Comparison of ENCODE assay signal across 12 cellular contexts in the genomic region with DNA sequence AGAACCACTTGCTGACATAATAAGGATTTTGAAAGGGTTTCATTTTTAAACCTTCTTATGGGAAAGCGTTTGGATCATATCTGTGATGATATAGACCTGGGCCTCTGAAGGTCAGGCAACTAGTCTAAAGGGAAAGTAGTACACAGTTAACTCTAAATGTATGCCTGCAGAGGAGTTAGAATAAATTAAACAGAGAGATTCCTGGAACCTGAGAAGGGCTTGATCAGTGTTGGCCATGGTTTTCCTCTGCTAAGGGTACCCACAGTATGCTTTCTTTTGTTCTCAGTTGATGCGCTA. TPM values are rescaled to one million over a fixed set of nuclear protein-coding genes. Genes with fewer than 3 reads are reported as not detected.
A peak's percentile ranks its signal among the peaks of the same experiment; 100 is the strongest.
DNase-seq lines count a peak whose midpoint lies in the region; ATAC-seq and TF ChIP-seq lines count a peak whose summit lies in the region.
"Had no signal": no experiment of that assay in that cellular context is flagged by ENCODE, and none has a peak within 500 bp of the region (broad histone marks: within the 10 kb centered on the region; RNA-seq: fewer than 3 reads in every experiment).

No MANE protein-coding gene starts in this region.

- no peak overlapping the region for H2BK120ac ChIP-seq in IMR-90 (ENCODE audit: low read depth, low read length)

- H3K4me1 ChIP-seq in IMR-90 (ENCODE audit: control insufficient read depth, insufficient read depth, low read length) (peaks cover 3% of the 10 kb centered on the region), colonic mucosa (peaks cover 9% of the 10 kb centered on the region), left lung (peaks cover 7 to 17% of the 10 kb centered on the region in 2 donors), skeletal muscle tissue (ENCODE audit: control insufficient read depth in 3 of 3, insufficient read depth in 3 of 3, low read length in 3 of 3) (peaks cover 20 to 39% (median 30%) of the 10 kb centered on the region in 3 donors)

- H2BK20ac ChIP-seq in IMR-90 (ENCODE audit: low read depth, low read length) = no peak overlapping the region

- H3K23ac ChIP-seq in IMR-90 (ENCODE audit: low read depth, low read length) = no peak overlapping the region

- H3K4me2 ChIP-seq in IMR-90 (ENCODE audit: low read depth, low read length) = peak overlapping the region; percentile 69

- no peak for DNase-seq in IMR-90
- no peak for DNase-seq in colonic mucosa
- DNase-seq in left lung = no peak
- DNase-seq in superior temporal gyrus (ENCODE audit: extremely low spot score) = no peak
- no peak for DNase-seq in SIG-M5 (lab: John Stamatoyannopoulos, UW)
- no peak for DNase-seq in stimulated activated effector memory CD8-positive, alpha-beta T cell treated with anti-CD3 and anti-CD28 coated beads, Interleukin-12 subunit alpha, Interleukin-12 subunit beta, amount 100 ng/mL, for 72 hours (ENCODE audit: low spot score in 2 of 2)
- DNase-seq: effector memory CD4-positive, alpha-beta T cell; NCI-H187 treated with DMSO at 0.1 percent for 48 hours; T-helper 17 cell had no signal

- no peak for TF ChIP-seq POLR2A in IMR-90 (IDR thresholded peaks at IDR 0.05; ENCODE audit: low read depth, low read length)

- H4K5ac ChIP-seq in IMR-90 (ENCODE audit: low read depth, low read length) = no peak overlapping the region

- H3K4me3 ChIP-seq in IMR-90 (ENCODE audit: insufficient read depth, low read depth, low read length) = peak overlapping the region; percentile 15; the same call in 1 of the 2 replicates
- H3K4me3 ChIP-seq in colonic mucosa = no peak overlapping the region
- no peak overlapping the region for H3K4me3 ChIP-seq in left lung
- H3K4me3 ChIP-seq in skeletal muscle tissue (ENCODE audit: low read length in 3 of 3) = peak overlapping the region in 2 of 3 donors; percentile 33 to 59

- POLR2A ChIA-PET in IMR-90 (lab: Charles Lee; ENCODE audit: unreplicated experiment) = no interaction called here

- H3K79me1 ChIP-seq in IMR-90 (ENCODE audit: low read depth in 1 of 2, low read length in 2 of 2) = no peaks in the 10 kb centered on the region

- no peaks in the 10 kb centered on the region for H3K9me3 Mint-ChIP-seq in stimulated activated effector memory CD8-positive, alpha-beta T cell treated with anti-CD3 and anti-CD28 coated beads, Interleukin-12 subunit alpha, Interleukin-12 subunit beta, amount 100 ng/mL, for 72 hours
- H3K9me3 Mint-ChIP-seq: CD14-positive monocyte had no signal

- ATAC-seq in IMR-90 (ENCODE audit: low read depth) = peak; percentile 56
- ATAC-seq in left lung = no peak
- ATAC-seq in GM21786 (IDR thresholded peaks at IDR 0.05; ENCODE audit: unreplicated experiment) = no peak
- no peak for ATAC-seq in stimulated activated effector memory CD8-positive, alpha-beta T cell treated with anti-CD3 and anti-CD28 coated beads, Interleukin-12 subunit alpha, Interleukin-12 subunit beta, amount 100 ng/mL, for 72 hours
- ATAC-seq: T-helper 17 cell had no signal

- H3K9me3 ChIP-seq in IMR-90 (ENCODE audit: control insufficient read depth, insufficient read depth, low read length) = no peaks in the 10 kb centered on the region
- H3K9me3 ChIP-seq in colonic mucosa = no peaks in the 10 kb centered on the region
- no peaks in the 10 kb centered on the region for H3K9me3 ChIP-seq in left lung
- H3K9me3 ChIP-seq in skeletal muscle tissue (ENCODE audit: control insufficient read depth in 3 of 3, low read length in 3 of 3) = no peaks in the 10 kb centered on the region

- H3K27ac ChIP-seq in IMR-90 (ENCODE audit: insufficient read depth, low read length) (no peak overlapping the region), colonic mucosa (peak overlapping the region; percentile 34), left lung (peak overlapping the region; percentile 74 to 79), skeletal muscle tissue (ENCODE audit: low read depth, low read length) (peak overlapping the region; percentile 66)

- peaks cover 47% of the 10 kb centered on the region for H3K36me3 Mint-ChIP-seq in stimulated activated effector memory CD8-positive, alpha-beta T cell treated with anti-CD3 and anti-CD28 coated beads, Interleukin-12 subunit alpha, Interleukin-12 subunit beta, amount 100 ng/mL, for 72 hours

- dilution Hi-C loops in IMR-90 (cut with HindIII; ENCODE audit: low sequenced_read_pairs, unreplicated experiment) = no loop called here

- H4K20me1 ChIP-seq in IMR-90 (ENCODE audit: insufficient read depth, low read length) = no peaks in the 10 kb centered on the region; the same call in 1 of the 2 replicates

- intact Hi-C loops in IMR-90 (cut with micrococcal nuclease) (loop anchor here (5.0 kb wide), 1 partner anchor 96 kb away; a partner anchor contains a TSS), colonic mucosa (cut with DNase I) (loop anchor here (5.0 kb wide), 1 partner anchor 116 kb away; no protein-coding TSS in a partner anchor), left lung (cut with DNase I) (no loop called here)

- 57% methylated on average over 1 of the region's 2 CpGs; no CpG with 5 or more reads in 1 of the 2 experiments for WGBS in IMR-90 (ENCODE audit: extremely low coverage in 2 of 2, insufficient read length in 1 of 2), 2 experiments

- no peak overlapping the region for H3K27ac Mint-ChIP-seq in stimulated activated effector memory CD8-positive, alpha-beta T cell treated with anti-CD3 and anti-CD28 coated beads, Interleukin-12 subunit alpha, Interleukin-12 subunit beta, amount 100 ng/mL, for 72 hours

- no peak overlapping the region for H2BK15ac ChIP-seq in IMR-90 (ENCODE audit: low read depth, low read length)

- H3K36me3 ChIP-seq in IMR-90 (ENCODE audit: control insufficient read depth, insufficient read depth, low read length) (peaks cover 4% of the 10 kb centered on the region), colonic mucosa (no peaks in the 10 kb centered on the region), left lung (peaks cover 0 to 40% of the 10 kb centered on the region in 2 donors), skeletal muscle tissue (ENCODE audit: control insufficient read depth in 3 of 3, insufficient read depth in 3 of 3, low read length in 3 of 3) (peaks cover 0 to 9% (median 5%) of the 10 kb centered on the region in 3 donors)

- no TSS peak for BruUV-seq in IMR-90 (replicated peaks; lab: Mats Ljungman, UMichigan)

- CTCF ChIA-PET in IMR-90 (lab: Yijun Ruan, JAX) = no interaction called here

- H2AK5ac ChIP-seq in IMR-90 (ENCODE audit: low read depth, low read length) = no peak overlapping the region

- H3K4me3 Mint-ChIP-seq in stimulated activated effector memory CD8-positive, alpha-beta T cell treated with anti-CD3 and anti-CD28 coated beads, Interleukin-12 subunit alpha, Interleukin-12 subunit beta, amount 100 ng/mL, for 72 hours = no peak overlapping the region
- H3K4me3 Mint-ChIP-seq: CD14-positive monocyte, T-helper 17 cell had no signal

- H4K91ac ChIP-seq in IMR-90 (ENCODE audit: insufficient read depth, low read depth, low read length) = no peak overlapping the region

- H3K14ac ChIP-seq in IMR-90 (replicated peaks; ENCODE audit: low read depth, low read length) = no peak overlapping the region

- no peak overlapping the region for H2AK9ac ChIP-seq in IMR-90 (replicated peaks; ENCODE audit: low read depth, low read length, poor library complexity)

- TF ChIP-seq CTCF in IMR-90 (conservative IDR thresholded peaks at IDR 0.05; ENCODE audit: low read depth, low read length) (no peak), colonic mucosa (IDR thresholded peaks at IDR 0.05) (no peak), left lung (IDR thresholded peaks at IDR 0.05) (no peak)

- no peaks in the 10 kb centered on the region for H3K27me3 ChIP-seq in IMR-90 (ENCODE audit: control insufficient read depth, insufficient read depth, low read length)
- H3K27me3 ChIP-seq in colonic mucosa = no peaks in the 10 kb centered on the region
- no peaks in the 10 kb centered on the region for H3K27me3 ChIP-seq in left lung
- no peaks in the 10 kb centered on the region for H3K27me3 ChIP-seq in skeletal muscle tissue (ENCODE audit: control insufficient read depth in 3 of 3, insufficient read depth in 3 of 3, low read length in 3 of 3)

- H3K4me1 Mint-ChIP-seq in stimulated activated effector memory CD8-positive, alpha-beta T cell treated with anti-CD3 and anti-CD28 coated beads, Interleukin-12 subunit alpha, Interleukin-12 subunit beta, amount 100 ng/mL, for 72 hours = no peaks in the 10 kb centered on the region

- peak overlapping the region; percentile 51; the same call in 1 of the 2 replicates for H3K9ac ChIP-seq in IMR-90 (ENCODE audit: low read depth, low read length)
- H3K9ac ChIP-seq in colonic mucosa (ENCODE audit: low read depth in 2 of 2, low read length in 2 of 2) = no peak overlapping the region
- peak overlapping the region; percentile 25 to 44 (median 28) for H3K9ac ChIP-seq in skeletal muscle tissue (ENCODE audit: low read depth in 1 of 3, low read length in 3 of 3)

- in situ Hi-C loops in IMR-90 (cut with MboI; ENCODE audit: low sequenced_read_pairs) = loop anchor here (5.0 kb wide), 1 partner anchor 116 kb away; no protein-coding TSS in a partner anchor

- TF ChIP-seq RAD21 in IMR-90 (IDR thresholded peaks at IDR 0.05; ENCODE audit: low read length) = no peak

- no peak overlapping the region for H2BK5ac ChIP-seq in IMR-90 (ENCODE audit: low read depth, low read length, poor library complexity, severe bottlenecking)

- H2AFZ ChIP-seq in IMR-90 (replicated peaks; ENCODE audit: low read length, poor library complexity) = peak overlapping the region; percentile 25

- H3K4ac ChIP-seq in IMR-90 (ENCODE audit: low read depth, low read length) = no peak overlapping the region

- H3K18ac ChIP-seq in IMR-90 (ENCODE audit: low read depth, low read length) = no peak overlapping the region

- H4K8ac ChIP-seq in IMR-90 (ENCODE audit: low read depth in 2 of 2, low read length in 2 of 2) = no peak overlapping the region

- no peak overlapping the region for H3K56ac ChIP-seq in IMR-90 (ENCODE audit: extremely low read depth, insufficient read depth, low read length)

- H3K9me1 ChIP-seq in IMR-90 (ENCODE audit: insufficient read depth, low read length) = peaks cover 4% of the 10 kb centered on the region

RNA-seq across cellular contexts. Expression of a gene that starts 14.4 kb away (rescaled TPM):
- total RNA-seq in IMR-90 (2012; rRNA removed) (15.4 and 20.0 TPM in 2 replicates), colonic mucosa (10 to 100 TPM in 1 of 2 donors, 1 to 10 TPM in 1; 5.7 to 10.4 TPM), left lung (10 to 100 TPM; 10.9 to 14.1 TPM), skeletal muscle tissue (15.1 TPM)
- 6.4 and 6.9 TPM in 2 replicates for polyA plus RNA-seq in IMR-90 (2012; rRNA removed)
- 2.2 and 2.8 TPM in 2 replicates for polyA plus RNA-seq in IMR-90 (2012; cell fraction: cytosol; rRNA removed)
- polyA plus RNA-seq in IMR-90 (2012; cell fraction: nucleus; rRNA removed; ENCODE audit: low replicate concordance) = 1.5 and 5.6 TPM in 2 replicates

RNA-seq across cellular contexts. Expression of a gene that starts 40.6 kb away (rescaled TPM):
- total RNA-seq in IMR-90 (2012; rRNA removed) = 26.4 and 32.8 TPM in 2 replicates
- polyA plus RNA-seq in IMR-90 (2012; rRNA removed) = 6.0 and 7.3 TPM in 2 replicates
- 2.3 and 3.3 TPM in 2 replicates for polyA plus RNA-seq in IMR-90 (2012; cell fraction: cytosol; rRNA removed)
- 3.4 and 22.1 TPM in 2 replicates for polyA plus RNA-seq in IMR-90 (2012; cell fraction: nucleus; rRNA removed; ENCODE audit: low replicate concordance)
- 10 to 100 TPM; 13.3 to 45.6 TPM for total RNA-seq in colonic mucosa
- 10 to 100 TPM; 27.7 to 49.5 TPM for total RNA-seq in left lung
- 50.6 TPM for total RNA-seq in skeletal muscle tissue

Comparison
In these comparisons a context has a peak if more than half of its experiments do, and no peak if none do; other contexts are left out.
1. H3K4me3 ChIP-seq: peak in IMR-90 (single experiment) and skeletal muscle tissue (2 of 3); none in colonic mucosa (single experiment) and left lung (0 of 2).
2. H3K9ac ChIP-seq: peak in IMR-90 (single experiment) and skeletal muscle tissue (3 of 3); none in colonic mucosa (0 of 2).
3. intact Hi-C loops: an anchor here in IMR-90 (5.0 kb wide) and colonic mucosa (5.0 kb wide); none called in left lung.